18 cellular contexts compared by ENCODE assay signal in genomic region chr1:236835491-236835890, GRCh38. TPM values are rescaled to one million over a fixed set of nuclear protein-coding genes. Genes with fewer than 3 reads are reported as not detected.
DNase-seq lines count a peak whose midpoint lies in the region; ATAC-seq, FAIRE-seq and TF ChIP-seq lines count a peak whose summit lies in the region.
"Had no signal": no experiment of that assay in that cellular context is flagged by ENCODE, and none has a peak within 500 bp of the region (broad histone marks: within the 10 kb centered on the region; RNA-seq: fewer than 3 reads in every experiment).

No MANE protein-coding gene starts in this region.

- DNase-seq in CD4-positive, alpha-beta T cell, result no peak
- DNase-seq in T-helper 17 cell (no peak), left kidney (ENCODE audit: low read depth, low spot score) (peak; percentile 32), HTR-8/SVneo (ENCODE audit: insufficient read length, low spot score) (no peak), NCI-H146 treated with DMSO at 0.1 percent for 48 hours (lab: John Stamatoyannopoulos, UW; ENCODE audit: unreplicated experiment) (no peak)
- no peak for DNase-seq in naive thymus-derived CD8-positive, alpha-beta T cell
- DNase-seq: C1 segment of cervical spinal cord, DMS153, H9, NCI-H1930, NCI-H2171, NCI-H774, PC-9 had no signal

- CTCF ChIA-PET in CD4-positive, alpha-beta T cell (lab: Charles Lee), result no interaction called here

- H3K27me3 Mint-ChIP-seq in CD4-positive, alpha-beta T cell, result no peaks in the 10 kb centered on the region
- no peaks in the 10 kb centered on the region for H3K27me3 Mint-ChIP-seq in T-helper 17 cell
- H3K27me3 Mint-ChIP-seq in naive thymus-derived CD8-positive, alpha-beta T cell, result no peaks in the 10 kb centered on the region

- intact Hi-C loops in CD4-positive, alpha-beta T cell (cut with DNase I, micrococcal nuclease), result no loop called here

- no peak for FAIRE-seq in HTR-8/SVneo (lab: Jason Lieb, UNC)
- FAIRE-seq: GM12892 had no signal

- no peaks in the 10 kb centered on the region for H3K9me3 Mint-ChIP-seq in CD4-positive, alpha-beta T cell
- H3K9me3 Mint-ChIP-seq in naive thymus-derived CD8-positive, alpha-beta T cell, result no peaks in the 10 kb centered on the region
- H3K9me3 Mint-ChIP-seq: H9 had no signal

- H3K4me1 Mint-ChIP-seq in CD4-positive, alpha-beta T cell (ENCODE audit: low read depth), result no peaks in the 10 kb centered on the region
- peaks cover 16% of the 10 kb centered on the region for H3K4me1 Mint-ChIP-seq in T-helper 17 cell
- peaks cover 2 to 24% (median 18%) of the 10 kb centered on the region in 4 donors for H3K4me1 Mint-ChIP-seq in naive thymus-derived CD8-positive, alpha-beta T cell
- H3K4me1 Mint-ChIP-seq: H9 had no signal

- H3K9me3 ChIP-seq in CD4-positive, alpha-beta T cell (ENCODE audit: control insufficient read depth, low read length), result no peaks in the 10 kb centered on the region
- H3K9me3 ChIP-seq in T-helper 17 cell (ENCODE audit: control insufficient read depth, low read length, poor library complexity, severe bottlenecking), result no peaks in the 10 kb centered on the region
- H3K9me3 ChIP-seq: SJSA1 had no signal

- H3K27ac ChIP-seq in CD4-positive, alpha-beta T cell (ENCODE audit: low read depth, low read length), result no peak overlapping the region
- H3K27ac ChIP-seq: HL-60, PC-9, SJSA1 had no signal

- no peak for TF ChIP-seq CTCF in CD4-positive, alpha-beta T cell (IDR thresholded peaks at IDR 0.05)

- no peak overlapping the region for H3K4me3 Mint-ChIP-seq in CD4-positive, alpha-beta T cell
- H3K4me3 Mint-ChIP-seq in T-helper 17 cell, result no peak overlapping the region
- no peak overlapping the region for H3K4me3 Mint-ChIP-seq in naive thymus-derived CD8-positive, alpha-beta T cell
- H3K4me3 Mint-ChIP-seq: H9 had no signal

- H3K27me3 ChIP-seq in CD4-positive, alpha-beta T cell (ENCODE audit: control insufficient read depth, insufficient read depth, low read length), result no peaks in the 10 kb centered on the region
- H3K27me3 ChIP-seq: SJSA1 had no signal

- H3K27ac Mint-ChIP-seq in CD4-positive, alpha-beta T cell, result peak overlapping the region; percentile 6
- H3K27ac Mint-ChIP-seq in T-helper 17 cell, result peak overlapping the region; percentile 3
- peak overlapping the region in 8 of 10 donors; percentile 11 to 93 (median 46) for H3K27ac Mint-ChIP-seq in naive thymus-derived CD8-positive, alpha-beta T cell
- H3K27ac Mint-ChIP-seq: H9 had no signal

- POLR2A ChIA-PET in CD4-positive, alpha-beta T cell (lab: Charles Lee), result no interaction called here
- POLR2A ChIA-PET in naive thymus-derived CD8-positive, alpha-beta T cell (lab: Charles Lee), result no interaction called here

- peaks cover 100% of the 10 kb centered on the region for H3K36me3 Mint-ChIP-seq in CD4-positive, alpha-beta T cell (ENCODE audit: low read depth)
- H3K36me3 Mint-ChIP-seq in T-helper 17 cell (ENCODE audit: low read depth), result peaks cover 25% of the 10 kb centered on the region
- peaks cover 15 to 95% (median 31%) of the 10 kb centered on the region in 3 donors for H3K36me3 Mint-ChIP-seq in naive thymus-derived CD8-positive, alpha-beta T cell

- ATAC-seq in CD4-positive, alpha-beta T cell (ENCODE audit: poor library complexity), result no peak
- ATAC-seq in T-helper 17 cell, result no peak
- no peak for ATAC-seq in naive thymus-derived CD8-positive, alpha-beta T cell
- ATAC-seq in GM19328 (IDR thresholded peaks at IDR 0.05; ENCODE audit: unreplicated experiment), result no peak
- ATAC-seq in GM19324 (IDR thresholded peaks at IDR 0.05; ENCODE audit: low FRiP score, unreplicated experiment), result no peak

RNA-seq across cellular contexts. Expression of gene MTR, which starts 40.4 kb away (rescaled TPM):
- total RNA-seq in CD4-positive, alpha-beta T cell, result 10 to 100 TPM; 35.2 to 37.0 TPM
- 10 to 100 TPM; 45.8 to 52.0 TPM for total RNA-seq in T-helper 17 cell
- 10 to 100 TPM; 67.1 to 67.9 TPM for total RNA-seq in naive thymus-derived CD8-positive, alpha-beta T cell
- polyA plus RNA-seq in naive thymus-derived CD8-positive, alpha-beta T cell, result 10 to 100 TPM; 14.8 to 25.6 (median 18.3) TPM
